Comparison of ENCODE assay signal across 17 cellular contexts in the genomic region with DNA sequence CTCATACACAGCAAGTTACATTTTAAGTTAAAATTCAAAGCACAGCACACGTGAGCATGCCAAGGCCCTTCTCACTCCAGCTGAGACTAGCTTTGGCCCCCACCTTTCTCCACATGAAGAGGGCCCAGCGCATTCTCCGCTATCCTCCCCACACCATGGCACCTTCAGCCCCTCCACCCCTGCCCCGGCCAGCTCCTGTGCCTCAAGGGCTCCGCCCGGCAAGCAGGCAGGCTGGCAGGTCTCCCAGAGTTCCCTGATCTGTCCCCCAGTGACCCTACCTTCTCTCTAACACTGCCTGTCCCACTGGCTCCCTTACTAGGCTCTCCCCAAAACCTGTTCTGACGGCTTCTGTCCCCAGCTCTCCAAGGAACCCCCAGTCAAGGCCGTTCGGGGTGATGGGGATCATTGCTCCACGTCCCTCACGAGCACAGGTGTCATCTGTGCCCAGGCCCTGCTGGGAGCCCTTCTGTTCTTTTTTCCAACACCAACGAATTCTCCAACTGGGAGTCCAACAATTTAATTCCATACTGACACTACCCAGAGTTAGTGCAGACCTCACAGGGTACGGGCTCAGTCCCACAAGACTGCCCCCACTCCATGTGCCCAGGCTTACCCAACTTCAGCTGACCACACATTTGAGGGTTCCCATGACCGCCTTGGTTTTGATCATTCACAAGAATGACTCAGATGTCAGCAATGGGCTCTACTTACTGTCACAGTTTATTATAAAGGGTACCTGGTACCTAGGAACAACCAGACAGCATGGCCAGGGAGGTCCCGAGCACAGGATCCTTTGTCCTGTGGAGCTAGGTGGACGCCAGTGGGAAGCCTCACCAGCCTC. TPM values are rescaled to one million over a fixed set of nuclear protein-coding genes. Genes with fewer than 3 reads are reported as not detected.
DNase-seq lines count a peak whose midpoint lies in the region; ATAC-seq, FAIRE-seq and TF ChIP-seq lines count a peak whose summit lies in the region.
"Had no signal": no experiment of that assay in that cellular context is flagged by ENCODE, and none has a peak within 500 bp of the region (broad histone marks: within the 10 kb centered on the region; RNA-seq: fewer than 3 reads in every experiment).

No MANE protein-coding gene starts in this region.

- H3K36me3 ChIP-seq in HepG2 (replicated peaks in 1 of 2; ENCODE audit: control insufficient read depth in 1 of 2, insufficient read depth in 2 of 2, low read length in 2 of 2) (peaks cover 0 to 7% of the 10 kb centered on the region in 2 experiments; a peak in 3 of 5 replicates), transverse colon (peaks cover 0 to 10% (median 0%) of the 10 kb centered on the region in 4 donors), pancreas (no peaks in the 10 kb centered on the region), aorta (ENCODE audit: control insufficient read depth in 1 of 2, insufficient read depth in 2 of 2, low read length in 1 of 2) (no peaks in the 10 kb centered on the region)

- no peaks in the 10 kb centered on the region for H3K9me3 Mint-ChIP-seq in WTC11
- H3K9me3 Mint-ChIP-seq: activated CD8-positive, alpha-beta T cell treated with anti-CD3 and anti-CD28 coated beads for 36 hours had no signal

- TF ChIP-seq CTCF in WTC11 (IDR thresholded peaks at IDR 0.05) (no peak), HepG2 (CRISPR knock-in tag; IDR thresholded peaks at IDR 0.05) (no peak), transverse colon (IDR thresholded peaks at IDR 0.05) (no peak), pancreas (IDR thresholded peaks at IDR 0.05) (no peak)

- no peak overlapping the region for H3K4me2 ChIP-seq in HepG2 (ENCODE audit: low read depth, low read length)

- no peaks in the 10 kb centered on the region for H3K9me3 ChIP-seq in HepG2 (ENCODE audit: low read length)
- H3K9me3 ChIP-seq in transverse colon: no peaks in the 10 kb centered on the region
- no peaks in the 10 kb centered on the region for H3K9me3 ChIP-seq in pancreas
- H3K9me3 ChIP-seq in aorta (ENCODE audit: control insufficient read depth, low read length): no peaks in the 10 kb centered on the region

- DNase-seq in Right ventricle myocardium superior (peak; percentile 76), left cardiac atrium (no peak), WTC11 (ENCODE audit: low spot score) (no peak), HepG2 (ENCODE audit: low spot score) (no peak), transverse colon (no peak), pancreas (no peak), aorta (no peak)
- DNase-seq: activated CD8-positive, alpha-beta T cell treated with anti-CD3 and anti-CD28 coated beads for 36 hours; activated naive CD4-positive, alpha-beta T cell; DMS53; NCI-H524 treated with DMSO at 0.1 percent for 48 hours; SIG-M5; T1000 had no signal

- peaks cover 3% of the 10 kb centered on the region; the same call in 1 of the 2 replicates for H4K20me1 ChIP-seq in HepG2 (ENCODE audit: insufficient read depth, low read length)

- H2AFZ ChIP-seq in HepG2 (ENCODE audit: low read length): no peak overlapping the region

- peaks cover 45% of the 10 kb centered on the region for H3K79me2 ChIP-seq in HepG2 (ENCODE audit: insufficient read depth, low read length)

- H3K27me3 ChIP-seq in HepG2 (ENCODE audit: control insufficient read depth in 1 of 2, insufficient read depth in 2 of 2, low read length in 2 of 2) (no peaks in the 10 kb centered on the region; a peak in 1 of 5 replicates), transverse colon (no peaks in the 10 kb centered on the region), pancreas (no peaks in the 10 kb centered on the region), aorta (ENCODE audit: control insufficient read depth in 1 of 2, insufficient read depth in 2 of 2, low read length in 1 of 2) (no peaks in the 10 kb centered on the region)

- H3K36me3 Mint-ChIP-seq in WTC11: peaks cover 7% of the 10 kb centered on the region; the same call in 1 of the 2 replicates

- TF ChIP-seq EP300 in HepG2 (IDR thresholded peaks at IDR 0.05; ENCODE audit: low read depth in 2 of 2, low read length in 2 of 2): no peak
- no peak for TF ChIP-seq EP300 in HepG2 (CRISPR knock-in tag; IDR thresholded peaks at IDR 0.05; ENCODE audit: borderline replicate concordance)
- no peak for TF ChIP-seq EP300 in transverse colon (IDR thresholded peaks at IDR 0.05; ENCODE audit: low read depth)

- WGBS in HepG2 (ENCODE audit: low lambda C conversion rate): 86% methylated on average over 13 of the region's 16 CpGs
- WGBS in transverse colon (ENCODE audit: low coverage in 1 of 2), 2 donors: 79% methylated on average over 16 of the region's 16 CpGs; no CpG with 5 or more reads in 1 of the 2 donors
- WGBS in pancreas, 2 donors: 48 to 51% methylated on average over 16 of the region's 16 CpGs
- WGBS in aorta, 2 donors: 77 to 78% methylated on average over 16 of the region's 16 CpGs

- H3K4me1 ChIP-seq in HepG2 (ENCODE audit: insufficient read depth, low read length) (peaks cover 66% of the 10 kb centered on the region), transverse colon (peaks cover 14 to 51% (median 36%) of the 10 kb centered on the region in 4 donors), pancreas (peaks cover 6 to 19% (median 11%) of the 10 kb centered on the region in 3 donors), aorta (ENCODE audit: control insufficient read depth in 1 of 2, insufficient read depth in 2 of 2, low read length in 2 of 2) (no peaks in the 10 kb centered on the region)

- H3K27me3 Mint-ChIP-seq in WTC11 (ENCODE audit: low read depth): peaks cover 5% of the 10 kb centered on the region
- H3K27me3 Mint-ChIP-seq: activated CD8-positive, alpha-beta T cell treated with anti-CD3 and anti-CD28 coated beads for 36 hours had no signal

- no peak overlapping the region for H3K9ac ChIP-seq in HepG2 (ENCODE audit: insufficient read depth, low read depth, low read length)

- FAIRE-seq in HepG2 (lab: Jason Lieb, UNC): no peak
- FAIRE-seq in pancreas (lab: Jason Lieb, UNC): no peak
- FAIRE-seq: GM12892, GM19239, H1 had no signal

- H3K27ac Mint-ChIP-seq in WTC11: peak overlapping the region; percentile 1; the same call in 1 of the 2 replicates
- H3K27ac Mint-ChIP-seq: activated CD8-positive, alpha-beta T cell treated with anti-CD3 and anti-CD28 coated beads for 36 hours had no signal

- CTCF ChIA-PET in WTC11 (lab: Charles Lee): interaction anchor here (1.2 to 1.5 kb wide), 4 partner anchors 10 to 125 kb away, joined by 3 to 5 read pairs (median 3); no protein-coding TSS in a partner anchor
- CTCF ChIA-PET in HepG2 (lab: Yijun Ruan, JAX; ENCODE audit: low intra/inter-chr PET ratio, low total read pairs): no interaction called here

- in situ Hi-C loops in HepG2 (cut with HindIII; ENCODE audit: extremely low pct_ligation_motif_present, low pct_unique_long_range_greater_than_20kb) (no loop called here), transverse colon (cut with MboI; ENCODE audit: low pct_ligation_motif_present in 1 of 4, low pct_unique_long_range_greater_than_20kb in 1 of 4, low sequenced_read_pairs in 3 of 4) (no loop called here)

- BruUV-seq in HepG2 (replicated peaks; lab: Mats Ljungman, UMichigan): no TSS peak

- intact Hi-C loops in Right ventricle myocardium superior (cut with DNase I): no loop called here
- intact Hi-C loops in left cardiac atrium (cut with DNase I): no loop called here
- intact Hi-C loops in HepG2 (cut with micrococcal nuclease; ENCODE audit: unreplicated experiment): no loop called here
- intact Hi-C loops in transverse colon (cut with DNase I; ENCODE audit: low total_unique reads): loop anchor here (10.0 kb wide), 1 partner anchor 53 kb away; no protein-coding TSS in a partner anchor
- intact Hi-C loops in pancreas (cut with DNase I): no loop called here
- intact Hi-C loops in aorta (cut with DNase I): loop anchor here in 1 of 2 donors (10.0 kb wide), 1 partner anchor 153 kb away; the partner anchor contains the start of gene NELFA

- POLR2A ChIA-PET in WTC11 (lab: Charles Lee) (no interaction called here), HepG2 (lab: Yijun Ruan, JAX) (no interaction called here)

- peaks cover 18% of the 10 kb centered on the region for H3K4me1 Mint-ChIP-seq in WTC11

- H3K4me3 ChIP-seq in HepG2 (replicated peaks in 1 of 3; ENCODE audit: insufficient read depth in 1 of 3, low read depth in 2 of 3, low read length in 3 of 3) (no peak overlapping the region), transverse colon (no peak overlapping the region), pancreas (no peak overlapping the region), aorta (ENCODE audit: low read length in 2 of 2) (no peak overlapping the region)

- peak; percentile 42 for ATAC-seq in Right ventricle myocardium superior (ENCODE audit: poor library complexity)
- ATAC-seq in left cardiac atrium: no peak
- no peak for ATAC-seq in WTC11
- ATAC-seq in HepG2: no peak
- ATAC-seq in pancreas: no peak
- ATAC-seq in HG03342 (IDR thresholded peaks at IDR 0.05; ENCODE audit: unreplicated experiment): no peak
- no peak for ATAC-seq in aorta (ENCODE audit: low FRiP score)
- ATAC-seq: activated CD8-positive, alpha-beta T cell treated with anti-CD3 and anti-CD28 coated beads for 36 hours had no signal

- H3K4me3 Mint-ChIP-seq in WTC11: no peak overlapping the region
- H3K4me3 Mint-ChIP-seq: activated CD8-positive, alpha-beta T cell treated with anti-CD3 and anti-CD28 coated beads for 36 hours had no signal

- H3K27ac ChIP-seq in HepG2 (ENCODE audit: extremely low read length, insufficient read depth, low read length): no peak overlapping the region
- H3K27ac ChIP-seq in transverse colon: peak overlapping the region; percentile 51 to 71 (median 64)
- H3K27ac ChIP-seq in pancreas: no peak overlapping the region
- no peak overlapping the region for H3K27ac ChIP-seq in aorta (ENCODE audit: low read depth in 1 of 2, low read length in 2 of 2)

- no peak for TF ChIP-seq RAD21 in HepG2 (CRISPR knock-in tag; IDR thresholded peaks at IDR 0.05)

- TF ChIP-seq POLR2A in HepG2 (IDR thresholded peaks at IDR 0.05; ENCODE audit: insufficient read depth in 1 of 2, low read depth in 2 of 2, low read length in 2 of 2): no peak
- TF ChIP-seq POLR2A in transverse colon (IDR thresholded peaks at IDR 0.05): no peak

RNA-seq across cellular contexts. Expression of gene LETM1, which starts 4.2 kb away (rescaled TPM):
- total RNA-seq in Right ventricle myocardium superior (41.8 TPM), left cardiac atrium (10 to 100 TPM; 37.2 to 50.5 TPM), WTC11 (2021) (45.0 to 66.7 TPM (median 47.7 TPM) in 3 replicates), HepG2 (2016; rRNA removed; fragmentation: Illumina TruSeq; extraction: Trizol) (29.4 and 41.6 TPM in 2 replicates), transverse colon (100 to 1,000 TPM; 173 to 469 (median 243) TPM), pancreas (10 to 100 TPM; 13.0 to 22.6 (median 19.3) TPM), aorta (10 to 100 TPM; 25.3 to 25.6 TPM)
- total RNA-seq in HepG2 (2016; cell fraction: cytosol; rRNA removed; fragmentation: Illumina TruSeq; extraction: Trizol; ENCODE audit: low read depth): 5.3 and 7.1 TPM in 2 replicates
- total RNA-seq in HepG2 (2016; cell fraction: insoluble cytoplasmic fraction; rRNA removed; fragmentation: Illumina TruSeq; extraction: Trizol): 25.4 and 43.2 TPM in 2 replicates
- 10.6 and 10.8 TPM in 2 replicates for total RNA-seq in HepG2 (2016; cell fraction: membrane; rRNA removed; fragmentation: Illumina TruSeq; extraction: Trizol)
- 39.8 and 46.4 TPM in 2 replicates for total RNA-seq in HepG2 (2016; cell fraction: nucleus; rRNA removed; fragmentation: Illumina TruSeq; extraction: Trizol)
- polyA plus RNA-seq in HepG2 (2011; rRNA removed) (9.7 and 14.7 TPM in 2 replicates), pancreas (10 to 100 TPM; 13.7 to 28.0 TPM), aorta (10 to 100 TPM in 1 of 2 donors, 1 to 10 TPM in 1; 6.8 to 12.4 TPM)
- polyA plus RNA-seq in HepG2 (2011; cell fraction: cytosol; rRNA removed): 6.3 and 8.5 TPM in 2 replicates
- polyA plus RNA-seq in HepG2 (2011; cell fraction: nucleus; rRNA removed): 56.2 and 61.1 TPM in 2 replicates
- 12.6 and 16.7 TPM in 2 replicates for polyA plus RNA-seq in HepG2 (2012)
- 1.6 and 2.1 TPM in 2 replicates for polyA plus RNA-seq in HepG2 (2016; cell fraction: cytosol; fragmentation: Illumina TruSeq; extraction: Trizol; ENCODE audit: low read depth)
- 14.8 and 19.6 TPM in 2 replicates for polyA plus RNA-seq in HepG2 (2016; cell fraction: insoluble cytoplasmic fraction; fragmentation: Illumina TruSeq; extraction: Trizol; ENCODE audit: low read depth)
- 3.7 and 4.3 TPM in 2 replicates for polyA plus RNA-seq in HepG2 (2016; cell fraction: membrane; fragmentation: Illumina TruSeq; extraction: Trizol; ENCODE audit: low read depth)
- polyA plus RNA-seq in HepG2 (2016; cell fraction: nucleus; fragmentation: Illumina TruSeq; extraction: Trizol; ENCODE audit: insufficient read depth, low read depth): 74.4 and 84.9 TPM in 2 replicates
- polyA minus RNA-seq in HepG2 (2011; rRNA and poly(A)+ RNA removed; ENCODE audit: low replicate concordance): 41.3 and 51.6 TPM in 2 replicates
- polyA minus RNA-seq in HepG2 (2011; cell fraction: cytosol; rRNA and poly(A)+ RNA removed): 26.3 and 30.1 TPM in 2 replicates
- polyA minus RNA-seq in HepG2 (2011; cell fraction: nucleus; rRNA and poly(A)+ RNA removed): 21.1 and 31.3 TPM in 2 replicates

RNA-seq across cellular contexts. Expression of gene NSD2, which starts 19.4 kb away (rescaled TPM):
- total RNA-seq in Right ventricle myocardium superior (32.6 TPM), left cardiac atrium (10 to 100 TPM; 30.0 to 38.7 TPM), WTC11 (2021) (113 to 128 TPM (median 119 TPM) in 3 replicates), HepG2 (2016; rRNA removed; fragmentation: Illumina TruSeq; extraction: Trizol) (62.0 and 65.9 TPM in 2 replicates), transverse colon (100 to 1,000 TPM in 3 of 4 donors, 10 to 100 TPM in 1; 78.4 to 591 (median 158) TPM), pancreas (10 to 100 TPM; 20.0 to 36.6 (median 23.8) TPM), aorta (10 to 100 TPM; 47.2 to 56.6 TPM)
- total RNA-seq in HepG2 (2016; cell fraction: cytosol; rRNA removed; fragmentation: Illumina TruSeq; extraction: Trizol; ENCODE audit: low read depth): 184 and 195 TPM in 2 replicates
- total RNA-seq in HepG2 (2016; cell fraction: insoluble cytoplasmic fraction; rRNA removed; fragmentation: Illumina TruSeq; extraction: Trizol): 53.2 and 63.6 TPM in 2 replicates
- total RNA-seq in HepG2 (2016; cell fraction: membrane; rRNA removed; fragmentation: Illumina TruSeq; extraction: Trizol): 147 and 176 TPM in 2 replicates
- total RNA-seq in HepG2 (2016; cell fraction: nucleus; rRNA removed; fragmentation: Illumina TruSeq; extraction: Trizol): 58.7 and 66.8 TPM in 2 replicates
- polyA plus RNA-seq in HepG2 (2011; rRNA removed) (19.4 and 22.0 TPM in 2 replicates), pancreas (10 to 100 TPM; 11.7 to 14.2 TPM), aorta (10 to 100 TPM in 1 of 2 donors, 1 to 10 TPM in 1; 8.0 to 10.9 TPM)
- 11.1 and 12.8 TPM in 2 replicates for polyA plus RNA-seq in HepG2 (2011; cell fraction: cytosol; rRNA removed)
- polyA plus RNA-seq in HepG2 (2011; cell fraction: nucleus; rRNA removed): 56.9 and 75.7 TPM in 2 replicates
- 26.3 and 32.9 TPM in 2 replicates for polyA plus RNA-seq in HepG2 (2012)
- polyA plus RNA-seq in HepG2 (2016; cell fraction: cytosol; fragmentation: Illumina TruSeq; extraction: Trizol; ENCODE audit: low read depth): 11.4 and 12.5 TPM in 2 replicates
- 37.5 and 47.3 TPM in 2 replicates for polyA plus RNA-seq in HepG2 (2016; cell fraction: insoluble cytoplasmic fraction; fragmentation: Illumina TruSeq; extraction: Trizol; ENCODE audit: low read depth)
- 30.1 and 30.2 TPM in 2 replicates for polyA plus RNA-seq in HepG2 (2016; cell fraction: membrane; fragmentation: Illumina TruSeq; extraction: Trizol; ENCODE audit: low read depth)
- 107 and 112 TPM in 2 replicates for polyA plus RNA-seq in HepG2 (2016; cell fraction: nucleus; fragmentation: Illumina TruSeq; extraction: Trizol; ENCODE audit: insufficient read depth, low read depth)
- 72.2 and 123 TPM in 2 replicates for polyA minus RNA-seq in HepG2 (2011; rRNA and poly(A)+ RNA removed; ENCODE audit: low replicate concordance)
- 27.9 and 31.4 TPM in 2 replicates for polyA minus RNA-seq in HepG2 (2011; cell fraction: cytosol; rRNA and poly(A)+ RNA removed)
- polyA minus RNA-seq in HepG2 (2011; cell fraction: nucleus; rRNA and poly(A)+ RNA removed): 66.3 and 67.3 TPM in 2 replicates

RNA-seq across cellular contexts. Expression of gene FGFR3, which starts 58.7 kb away (rescaled TPM):
- 2.9 TPM for total RNA-seq in Right ventricle myocardium superior
- total RNA-seq in left cardiac atrium: 1 to 10 TPM; 1.6 to 5.4 TPM
- 18.2 to 19.9 TPM (median 19.7 TPM) in 3 replicates for total RNA-seq in WTC11 (2021)
- 40.2 and 103 TPM in 2 replicates for total RNA-seq in HepG2 (2016; rRNA removed; fragmentation: Illumina TruSeq; extraction: Trizol)
- total RNA-seq in HepG2 (2016; cell fraction: cytosol; rRNA removed; fragmentation: Illumina TruSeq; extraction: Trizol; ENCODE audit: low read depth): 18.3 and 22.4 TPM in 2 replicates
- 38.7 and 106 TPM in 2 replicates for total RNA-seq in HepG2 (2016; cell fraction: insoluble cytoplasmic fraction; rRNA removed; fragmentation: Illumina TruSeq; extraction: Trizol)
- 39.4 and 45.4 TPM in 2 replicates for total RNA-seq in HepG2 (2016; cell fraction: membrane; rRNA removed; fragmentation: Illumina TruSeq; extraction: Trizol)
- total RNA-seq in HepG2 (2016; cell fraction: nucleus; rRNA removed; fragmentation: Illumina TruSeq; extraction: Trizol): 114 and 144 TPM in 2 replicates
- polyA plus RNA-seq in HepG2 (2011; rRNA removed): 109 and 159 TPM in 2 replicates
- 87.8 and 132 TPM in 2 replicates for polyA plus RNA-seq in HepG2 (2011; cell fraction: cytosol; rRNA removed)
- polyA plus RNA-seq in HepG2 (2011; cell fraction: nucleus; rRNA removed): 914 and 1,354 TPM in 2 replicates
- polyA plus RNA-seq in HepG2 (2012): 127 and 140 TPM in 2 replicates
- 6.7 and 7.6 TPM in 2 replicates for polyA plus RNA-seq in HepG2 (2016; cell fraction: cytosol; fragmentation: Illumina TruSeq; extraction: Trizol; ENCODE audit: low read depth)
- polyA plus RNA-seq in HepG2 (2016; cell fraction: insoluble cytoplasmic fraction; fragmentation: Illumina TruSeq; extraction: Trizol; ENCODE audit: low read depth): 36.5 and 42.1 TPM in 2 replicates
- polyA plus RNA-seq in HepG2 (2016; cell fraction: membrane; fragmentation: Illumina TruSeq; extraction: Trizol; ENCODE audit: low read depth): 24.3 and 24.6 TPM in 2 replicates
- 393 and 407 TPM in 2 replicates for polyA plus RNA-seq in HepG2 (2016; cell fraction: nucleus; fragmentation: Illumina TruSeq; extraction: Trizol; ENCODE audit: insufficient read depth, low read depth)
- polyA minus RNA-seq in HepG2 (2011; rRNA and poly(A)+ RNA removed; ENCODE audit: low replicate concordance): 7.3 and 222 TPM in 2 replicates
- polyA minus RNA-seq in HepG2 (2011; cell fraction: cytosol; rRNA and poly(A)+ RNA removed): 97.8 and 100 TPM in 2 replicates
- 130 and 153 TPM in 2 replicates for polyA minus RNA-seq in HepG2 (2011; cell fraction: nucleus; rRNA and poly(A)+ RNA removed)
- 100 to 1,000 TPM in 2 of 4 donors, 10 to 100 TPM in 2; 56.2 to 209 (median 110) TPM for total RNA-seq in transverse colon
- total RNA-seq in pancreas: 10 to 100 TPM; 40.4 to 88.3 (median 53.5) TPM
- 100 to 1,000 TPM; 163 to 300 TPM for polyA plus RNA-seq in pancreas
- 1 to 10 TPM; 1.2 to 4.0 TPM for total RNA-seq in aorta
- 1 to 10 TPM; 1.0 to 2.4 TPM for polyA plus RNA-seq in aorta

Comparison
In these comparisons a context has a peak if more than half of its experiments do, and no peak if none do; other contexts are left out.
1. H3K27ac ChIP-seq: peak in transverse colon (4 of 4); none in HepG2 (single experiment), pancreas (0 of 4) and aorta (0 of 2).